Comparison of ENCODE assay signal across 38 cellular contexts in the genomic region with DNA sequence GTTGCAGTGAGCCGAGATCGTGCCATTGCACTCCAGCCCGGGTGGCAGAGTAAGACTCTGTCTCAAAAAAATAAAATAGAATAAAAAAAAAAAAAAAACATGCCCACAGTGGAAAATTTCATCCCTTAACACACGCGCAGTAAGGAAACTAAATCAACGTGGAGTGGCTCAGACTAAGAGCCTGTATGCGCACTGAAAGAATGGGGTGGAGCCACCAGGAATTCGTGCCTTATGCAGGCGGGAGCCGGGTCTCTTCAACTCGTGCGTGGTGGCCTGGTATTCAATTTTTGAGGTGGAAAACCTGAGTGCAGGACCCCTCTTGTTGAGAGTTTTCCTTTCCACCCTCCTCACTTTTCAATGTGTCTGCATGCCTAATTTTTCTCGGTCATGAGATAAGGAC. TPM values are rescaled to one million over a fixed set of nuclear protein-coding genes. Genes with fewer than 3 reads are reported as not detected.
"Had no signal": no experiment of that assay in that cellular context is flagged by ENCODE, and none has a peak within 500 bp of the region (broad histone marks: within the 10 kb centered on the region; RNA-seq: fewer than 3 reads in every experiment).

No MANE protein-coding gene starts in this region.

- H3K27ac ChIP-seq: KMS-11 had no signal

- H3K4me3 ChIP-seq: MG63 had no signal

- DNase-seq: Karpas-422, Kasumi-1, KG1, MG63, MM.1S, MV-4-11, NCI-H1048, NCI-H1092, NCI-H1092 treated with DMSO at 0.1 percent for 48 hours, NCI-H1105, NCI-H1105 treated with DMSO at 0.1 percent for 48 hours, NCI-H1417 treated with DMSO at 0.1 percent for 48 hours, NCI-H1436, NCI-H1436 treated with DMSO at 0.1 percent for 48 hours, NCI-H146, NCI-H1694, NCI-H1694 treated with DMSO at 0.1 percent for 48 hours, NCI-H187, NCI-H187 treated with DMSO at 0.1 percent for 48 hours, NCI-H1930, NCI-H2029, NCI-H2029 treated with DMSO at 0.1 percent for 48 hours, NCI-H2081, NCI-H2081 treated with DMSO at 0.1 percent for 48 hours, NCI-H2107, NCI-H2171, NCI-H2171 treated with DMSO at 0.1 percent for 48 hours, NCI-H2227 treated with DMSO at 0.1 percent for 48 hours, NCI-H226, NCI-H345, NCI-H446, NCI-H446 treated with DMSO at 0.1 percent for 48 hours, NCI-H510A had no signal

- H3K9me3 ChIP-seq: MG63 had no signal

- H3K36me3 ChIP-seq: MG63 had no signal

RNA-seq across cellular contexts. Expression of a gene that starts 54.4 kb away (rescaled TPM):
- total RNA-seq: NCI-H460 had no signal

RNA-seq across cellular contexts. Expression of a gene that starts 57.3 kb away (rescaled TPM):
- total RNA-seq: LHCN-M2, M059J, MCF 10A had no signal
